ENCODE assay signal across 11 cellular contexts in the genomic region with DNA sequence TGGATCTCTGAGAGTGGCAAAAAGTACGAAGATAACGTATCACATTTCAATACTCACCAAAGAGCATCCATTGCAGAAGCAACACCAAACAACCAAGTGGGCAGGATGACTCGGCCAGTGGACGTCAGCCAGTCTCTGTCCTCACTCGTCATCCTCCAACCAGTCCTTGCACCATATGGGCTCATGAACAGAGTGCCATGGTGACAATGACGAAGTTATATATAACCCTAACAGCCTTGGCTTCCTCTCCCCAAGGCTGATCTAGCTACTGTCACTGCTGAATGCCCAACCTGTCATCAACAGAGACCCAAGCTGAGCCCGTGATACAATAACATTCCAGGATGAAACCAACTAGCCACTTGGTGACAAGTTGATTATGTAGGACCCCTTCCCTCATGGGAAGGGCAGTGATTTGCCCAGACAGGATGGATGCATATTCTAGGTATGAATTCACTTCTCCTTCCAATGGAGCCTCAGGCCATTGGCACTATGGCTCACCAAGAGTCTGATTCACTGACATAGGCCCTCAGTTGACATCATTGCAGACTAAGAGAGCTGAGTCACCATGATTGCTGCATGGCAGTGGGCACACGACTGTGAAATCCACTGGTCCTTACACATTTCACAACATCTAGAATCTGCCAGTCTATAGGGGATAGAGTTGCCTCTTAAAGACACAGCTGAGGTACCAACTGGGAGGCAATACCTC. TPM values are rescaled to one million over a fixed set of nuclear protein-coding genes. Genes with fewer than 3 reads are reported as not detected.
DNase-seq lines count a peak whose midpoint lies in the region; ATAC-seq, FAIRE-seq and TF ChIP-seq lines count a peak whose summit lies in the region.
"Had no signal": no experiment of that assay in that cellular context is flagged by ENCODE, and none has a peak within 500 bp of the region (broad histone marks: within the 10 kb centered on the region; RNA-seq: fewer than 3 reads in every experiment).

No MANE protein-coding gene starts in this region.

- H3K36me3 ChIP-seq in brain microvascular endothelial cell (replicated peaks): no peaks in the 10 kb centered on the region

- DNase-seq in DMS53 (lab: John Stamatoyannopoulos, UW) (peak; percentile 46), DMS53 treated with DMSO at 0.1 percent for 48 hours (lab: John Stamatoyannopoulos, UW; ENCODE audit: unreplicated experiment) (no peak), NCI-H460 (ENCODE audit: extremely low read depth, low read depth) (peak; percentile 95), brain microvascular endothelial cell (peak; percentile 69), posterior vena cava (ENCODE audit: low spot score) (peak; percentile 58), GM12892 (ENCODE audit: insufficient read length) (no peak), NCI-H1105 (lab: John Stamatoyannopoulos, UW) (no peak)
- DNase-seq: NCI-H146 had no signal

- no peak for TF ChIP-seq CTCF in brain microvascular endothelial cell (IDR thresholded peaks at IDR 0.05; ENCODE audit: low read depth, low read length, missing control alignments)

- H3K4me3 ChIP-seq in brain microvascular endothelial cell (ENCODE audit: low read depth, low read length): no peak overlapping the region

- in situ Hi-C loops in brain microvascular endothelial cell (cut with HindIII; ENCODE audit: low pct_ligation_motif_present, low sequenced_read_pairs): no loop called here

- H3K27me3 ChIP-seq in brain microvascular endothelial cell (replicated peaks): no peaks in the 10 kb centered on the region

- no peak for TF ChIP-seq POLR2A in GM12892 (IDR thresholded peaks at IDR 0.05; ENCODE audit: low read depth, low read length)

- ATAC-seq in GM18511 (IDR thresholded peaks at IDR 0.05; ENCODE audit: unreplicated experiment): no peak

- no peak overlapping the region for H3K27ac ChIP-seq in brain microvascular endothelial cell
- H3K27ac ChIP-seq: 22Rv1 had no signal

- intact Hi-C loops in posterior vena cava (cut with DNase I): no loop called here

- FAIRE-seq in GM12892 (lab: Jason Lieb, UNC): no peak
- FAIRE-seq: islet of Langerhans had no signal

RNA-seq across cellular contexts. Expression of gene PPIF, which starts 26.3 kb away (rescaled TPM):
- total RNA-seq in NCI-H460 (2014; rRNA removed; shearing (Covaris generic)): 84.5 and 96.5 TPM in 2 replicates
- polyA plus RNA-seq in NCI-H460 (2014; cell fraction: nucleus; rRNA removed): 234 and 261 TPM in 2 replicates
- 10 to 100 TPM; 20.4 to 23.9 TPM for total RNA-seq in posterior vena cava
- polyA plus RNA-seq in GM12892 (2012; ENCODE audit: missing spikeins): 71.2 TPM

Comparison
In these comparisons a context has a peak if more than half of its experiments do, and no peak if none do; other contexts are left out.
1. DNase-seq: peak in DMS53 (single experiment), NCI-H460 (single experiment), brain microvascular endothelial cell (single experiment) and posterior vena cava (single experiment); none in DMS53 treated with DMSO at 0.1 percent for 48 hours (single experiment), GM12892 (single experiment) and NCI-H1105 (single experiment).